Comparison of ENCODE assay signal across 8 cellular contexts in genomic region chr1:149885364-149886111, GRCh38. TPM values are rescaled to one million over a fixed set of nuclear protein-coding genes. Genes with fewer than 3 reads are reported as not detected.
A peak's percentile ranks its signal among the peaks of the same experiment; 100 is the strongest.
DNase-seq lines count a peak whose midpoint lies in the region; ATAC-seq, FAIRE-seq and TF ChIP-seq lines count a peak whose summit lies in the region.

No MANE protein-coding gene starts in this region.

- no peak overlapping the region for H3K27ac Mint-ChIP-seq in type B pancreatic cell

- H3K9me3 ChIP-seq in adipocyte (ENCODE audit: control insufficient read depth, low read length) (no peaks in the 10 kb centered on the region), pancreas (no peaks in the 10 kb centered on the region)

- ATAC-seq in SK-N-SH treated with all-trans-retinoic acid at 6 μM for 48 hours (peak; percentile 54), Right ventricle myocardium superior (ENCODE audit: poor library complexity) (peak; percentile 68), pancreas (peak; percentile 60 to 72 (median 67)), HG02884 (IDR thresholded peaks at IDR 0.05; ENCODE audit: unreplicated experiment) (no peak)

- H3K36me3 ChIP-seq in adipocyte (ENCODE audit: control insufficient read depth, insufficient read depth, low read length, severe bottlenecking) (no peaks in the 10 kb centered on the region), pancreas (no peaks in the 10 kb centered on the region)

- FAIRE-seq in G401.6 (lab: Jason Lieb, UNC) = peak; percentile 82
- no peak for FAIRE-seq in pancreas (lab: Jason Lieb, UNC)

- whole genome bisulfite sequencing in pancreas, 2 donors = 0 to 1% methylated on average over 36 of the region's 36 CpGs

- no peaks in the 10 kb centered on the region for H3K27me3 ChIP-seq in adipocyte (replicated peaks; ENCODE audit: control insufficient read depth, insufficient read depth, low read length)
- no peaks in the 10 kb centered on the region for H3K27me3 ChIP-seq in pancreas

- intact Hi-C loops in Right ventricle myocardium superior (cut with DNase I) = no loop called here
- intact Hi-C loops in pancreas (cut with DNase I) = no loop called here

- peak overlapping the region; percentile 99 to 100 (median 99) for H3K27ac ChIP-seq in pancreas

- peak overlapping the region; percentile 95 for H3K4me3 ChIP-seq in adipocyte (ENCODE audit: low read length)
- H3K4me3 ChIP-seq in pancreas = peak overlapping the region; percentile 29 to 64 (median 46)

- peak; percentile 84 for DNase-seq in NCI-H1105 treated with DMSO at 0.1 percent for 48 hours (lab: John Stamatoyannopoulos, UW)
- peak; percentile 96 for DNase-seq in adipocyte (ENCODE audit: low read depth)
- peak; percentile 91 for DNase-seq in Right ventricle myocardium superior
- DNase-seq in pancreas = peak; percentile 87 to 96 (median 91)
- peak; percentile 80 for DNase-seq in type B pancreatic cell (ENCODE audit: extremely low spot score, unreplicated experiment)

- H3K4me3 Mint-ChIP-seq in type B pancreatic cell = no peak overlapping the region

- H3K9me3 Mint-ChIP-seq in type B pancreatic cell = no peaks in the 10 kb centered on the region

- H3K4me1 ChIP-seq in adipocyte (ENCODE audit: control insufficient read depth, insufficient read depth, low read length) (peaks cover 24% of the 10 kb centered on the region), pancreas (peaks cover 0 to 12% (median 10%) of the 10 kb centered on the region in 3 donors)

- no peaks in the 10 kb centered on the region for H3K4me1 Mint-ChIP-seq in type B pancreatic cell (ENCODE audit: unreplicated experiment)

- H3K27me3 Mint-ChIP-seq in type B pancreatic cell = no peaks in the 10 kb centered on the region

- TF ChIP-seq CTCF in pancreas (IDR thresholded peaks at IDR 0.05) = no peak
- peak; percentile 44 for TF ChIP-seq CTCF in type B pancreatic cell (conservative IDR thresholded peaks at IDR 0.05)

- peak overlapping the region; percentile 93 for H3K9ac ChIP-seq in adipocyte (ENCODE audit: low read length)

- H3K36me3 Mint-ChIP-seq in type B pancreatic cell = no peaks in the 10 kb centered on the region

TF ChIP-seq in SK-N-SH treated with all-trans-retinoic acid at 6 μM for 48 hours, 23 proteins besides CTCF, POLR2A, EP300 and RAD21 (continues in another document):
- peak; percentile 76; the same call in 1 of the 2 replicates for TF ChIP-seq RARB (CRISPR knock-in tag; IDR thresholded peaks at IDR 0.05)
- no peak for TF ChIP-seq POU6F1 (CRISPR knock-in tag; IDR thresholded peaks at IDR 0.05; ENCODE audit: borderline replicate concordance, low read depth)
- TF ChIP-seq ZFP3 (CRISPR knock-in tag; IDR thresholded peaks at IDR 0.05) = no peak
- no peak for TF ChIP-seq OSR1 (CRISPR knock-in tag; IDR thresholded peaks at IDR 0.05)
- 0 out of 2 replicates have a peak, but pooled peaks have one; percentile 48 for TF ChIP-seq CREB5 (CRISPR knock-in tag; IDR thresholded peaks at IDR 0.05; ENCODE audit: low read depth)
- TF ChIP-seq ESRRG (CRISPR knock-in tag; IDR thresholded peaks at IDR 0.05) = no peak
- no peak for TF ChIP-seq ZNF565 (CRISPR knock-in tag; conservative IDR thresholded peaks at IDR 0.05; ENCODE audit: low read depth)
- no peak; the same call in 1 of the 2 replicates for TF ChIP-seq GLIS3 (CRISPR knock-in tag; IDR thresholded peaks at IDR 0.05)
- TF ChIP-seq BACH2 (CRISPR knock-in tag; IDR thresholded peaks at IDR 0.05; ENCODE audit: borderline replicate concordance) = no peak
- TF ChIP-seq ZNF70 (CRISPR knock-in tag; IDR thresholded peaks at IDR 0.05) = no peak
- no peak; the same call in 1 of the 2 replicates for TF ChIP-seq ZC3H10 (CRISPR knock-in tag; IDR thresholded peaks at IDR 0.05)
- no peak for TF ChIP-seq PPARA (CRISPR knock-in tag; IDR thresholded peaks at IDR 0.05; ENCODE audit: borderline replicate concordance)
- TF ChIP-seq CSDC2 (CRISPR knock-in tag; IDR thresholded peaks at IDR 0.05) = no peak
- no peak for TF ChIP-seq ZFP30 (CRISPR knock-in tag; IDR thresholded peaks at IDR 0.05)
- no peak for TF ChIP-seq TCF4 (CRISPR knock-in tag; IDR thresholded peaks at IDR 0.05; ENCODE audit: borderline replicate concordance)
- peak; percentile 74 for TF ChIP-seq PATZ1 (CRISPR knock-in tag; IDR thresholded peaks at IDR 0.05; ENCODE audit: borderline replicate concordance)
- TF ChIP-seq TOX (CRISPR knock-in tag; IDR thresholded peaks at IDR 0.05; ENCODE audit: borderline replicate concordance) = peak; percentile 54; the same call in 1 of the 2 replicates
- no peak for TF ChIP-seq SNAI2 (CRISPR knock-in tag; IDR thresholded peaks at IDR 0.05)
- TF ChIP-seq ISL1 (CRISPR knock-in tag; IDR thresholded peaks at IDR 0.05) = no peak
- no peak for TF ChIP-seq ZNF8 (CRISPR knock-in tag; IDR thresholded peaks at IDR 0.05)
- TF ChIP-seq CSRNP3 (CRISPR knock-in tag; IDR thresholded peaks at IDR 0.05) = peak; percentile 35; the same call in 1 of the 2 replicates
- TF ChIP-seq ARNTL (CRISPR knock-in tag; IDR thresholded peaks at IDR 0.05; ENCODE audit: borderline replicate concordance, low read depth) = no peak

RNA-seq across cellular contexts. Expression of gene BOLA1, which starts 13.8 kb away (rescaled TPM):
- total RNA-seq in Right ventricle myocardium superior = 16.9 TPM
- 1 to 10 TPM; 7.0 to 8.8 (median 8.5) TPM for total RNA-seq in pancreas
- polyA plus RNA-seq in pancreas = 10 to 100 TPM; 19.6 to 24.1 TPM
- total RNA-seq in type B pancreatic cell (ENCODE audit: low replicate concordance) = 15.6 and 20.1 TPM in 2 replicates

RNA-seq across cellular contexts. Expression of gene SV2A, which starts 32.1 kb away (rescaled TPM):
- total RNA-seq in Right ventricle myocardium superior = 0.32 TPM
- total RNA-seq in pancreas = 1 to 10 TPM in 3 of 6 donors, under 1 TPM in 3; 0.32 to 2.5 (median 0.96) TPM
- polyA plus RNA-seq in pancreas = 1 to 10 TPM; 2.3 to 8.3 TPM
- total RNA-seq in type B pancreatic cell (ENCODE audit: low replicate concordance) = 5.4 and 16.2 TPM in 2 replicates

RNA-seq across cellular contexts. Expression of gene SF3B4, which starts 42.1 kb away (rescaled TPM):
- total RNA-seq in Right ventricle myocardium superior = 22.8 TPM
- 10 to 100 TPM; 10.5 to 23.5 (median 19.3) TPM for total RNA-seq in pancreas
- 10 to 100 TPM; 15.7 to 24.3 TPM for polyA plus RNA-seq in pancreas
- total RNA-seq in type B pancreatic cell (ENCODE audit: low replicate concordance) = 60.8 and 72.2 TPM in 2 replicates

RNA-seq across cellular contexts. Expression of gene MTMR11, which starts 51.1 kb away (rescaled TPM):
- total RNA-seq in Right ventricle myocardium superior (2.0 TPM), pancreas (10 to 100 TPM in 1 of 6 donors, 1 to 10 TPM in 5; 1.7 to 11.8 (median 3.7) TPM), type B pancreatic cell (ENCODE audit: low replicate concordance) (21.0 and 33.1 TPM in 2 replicates)
- polyA plus RNA-seq in pancreas = 1 to 10 TPM; 4.1 to 4.9 TPM
